16 cellular contexts compared by ENCODE assay signal in the genomic region with DNA sequence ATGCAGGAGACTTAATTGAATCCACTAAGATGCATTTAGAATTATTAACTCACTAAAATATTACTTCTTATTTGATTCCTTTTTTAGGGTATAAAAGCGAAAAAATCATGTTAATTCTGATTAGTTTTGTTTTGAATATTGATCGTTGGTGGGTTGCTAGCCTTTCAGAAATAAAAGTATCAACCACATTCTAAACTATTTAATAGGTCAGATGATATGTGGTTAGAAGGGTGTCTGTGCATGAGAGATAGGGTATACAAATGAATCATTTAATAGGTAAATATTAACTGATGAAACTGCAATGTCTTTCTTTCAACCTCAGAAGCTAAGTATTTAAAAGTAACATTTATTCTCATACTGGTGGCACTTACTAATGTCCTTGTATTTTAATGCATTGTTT.
DNase-seq lines count a peak whose midpoint lies in the region; ATAC-seq and TF ChIP-seq lines count a peak whose summit lies in the region.
"Had no signal": no experiment of that assay in that cellular context is flagged by ENCODE, and none has a peak within 500 bp of the region (broad histone marks: within the 10 kb centered on the region; RNA-seq: fewer than 3 reads in every experiment).

No MANE protein-coding gene starts in this region.

- ATAC-seq in GM18867 (IDR thresholded peaks at IDR 0.05; ENCODE audit: unreplicated experiment) (peak; percentile 69), GM21515 (IDR thresholded peaks at IDR 0.05; ENCODE audit: unreplicated experiment) (peak; percentile 57), HG03060 (IDR thresholded peaks at IDR 0.05; ENCODE audit: low read depth, unreplicated experiment) (peak; percentile 51), HG03565 (IDR thresholded peaks at IDR 0.05; ENCODE audit: unreplicated experiment) (peak; percentile 66), GM18505 (IDR thresholded peaks at IDR 0.05; ENCODE audit: unreplicated experiment) (no peak)
- ATAC-seq in stimulated activated memory B cell treated with anti-CD40 and anti-IgM and Interleukin-4, amounts not matched to agents 10 μg/mL and 1 μg/mL and 100 μg/mL, for 72 hours: no peak
- ATAC-seq: activated CD4-positive, CD25-positive, alpha-beta regulatory T cell treated with anti-CD3 and anti-CD28 coated beads, Interleukin-2, amount 50 U/mL, for 24 hours; lower lobe of right lung; natural killer cell had no signal

- H3K36me3 Mint-ChIP-seq in stimulated activated memory B cell treated with anti-CD40 and anti-IgM and Interleukin-4, amounts not matched to agents 10 μg/mL and 1 μg/mL and 100 μg/mL, for 72 hours: no peaks in the 10 kb centered on the region
- H3K36me3 Mint-ChIP-seq: activated naive CD4-positive, alpha-beta T cell treated with anti-CD3 and anti-CD28 coated beads, Interleukin-2, amount 50 U/mL, for 24 hours; natural killer cell had no signal

- in situ Hi-C loops in G401 (cut with HindIII; ENCODE audit: low sequenced_read_pairs): no loop called here

- DNase-seq in G401 (ENCODE audit: low spot score) (no peak), NCI-H2081 treated with DMSO at 0.1 percent for 48 hours (lab: John Stamatoyannopoulos, UW) (no peak)
- DNase-seq: activated CD8-positive, alpha-beta memory T cell treated with anti-CD3 and anti-CD28 coated beads, Interleukin-2, amount 50 U/mL, for 4 hours; lower lobe of right lung; natural killer cell; NCI-H1694; NCI-H69 had no signal

- no peak for TF ChIP-seq POLR2A in GM18505 (IDR thresholded peaks at IDR 0.05; ENCODE audit: borderline replicate concordance, extremely low read depth, insufficient read depth, insufficient read length)

- H3K4me3 Mint-ChIP-seq in stimulated activated memory B cell treated with anti-CD40 and anti-IgM and Interleukin-4, amounts not matched to agents 10 μg/mL and 1 μg/mL and 100 μg/mL, for 72 hours: no peak overlapping the region
- H3K4me3 Mint-ChIP-seq: activated naive CD4-positive, alpha-beta T cell treated with anti-CD3 and anti-CD28 coated beads, Interleukin-2, amount 50 U/mL, for 24 hours; natural killer cell; T-helper 1 cell treated with Interleukin-12 subunit alpha and Interleukin-12 subunit beta and Interleukin-4 antibody, amounts not matched to agents 30 μg/mL and 1 μg/mL, for 36 hours had no signal

- no peaks in the 10 kb centered on the region for H3K27me3 Mint-ChIP-seq in stimulated activated memory B cell treated with anti-CD40 and anti-IgM and Interleukin-4, amounts not matched to agents 10 μg/mL and 1 μg/mL and 100 μg/mL, for 72 hours
- H3K27me3 Mint-ChIP-seq: activated naive CD4-positive, alpha-beta T cell treated with anti-CD3 and anti-CD28 coated beads, Interleukin-2, amount 50 U/mL, for 24 hours had no signal

- H3K9me3 Mint-ChIP-seq in stimulated activated memory B cell treated with anti-CD40 and anti-IgM and Interleukin-4, amounts not matched to agents 10 μg/mL and 1 μg/mL and 100 μg/mL, for 72 hours: no peaks in the 10 kb centered on the region
- H3K9me3 Mint-ChIP-seq: activated naive CD4-positive, alpha-beta T cell treated with anti-CD3 and anti-CD28 coated beads, Interleukin-2, amount 50 U/mL, for 24 hours had no signal

- H3K27ac Mint-ChIP-seq in stimulated activated memory B cell treated with anti-CD40 and anti-IgM and Interleukin-4, amounts not matched to agents 10 μg/mL and 1 μg/mL and 100 μg/mL, for 72 hours: no peak overlapping the region
- H3K27ac Mint-ChIP-seq: activated naive CD4-positive, alpha-beta T cell treated with anti-CD3 and anti-CD28 coated beads, Interleukin-2, amount 50 U/mL, for 24 hours; natural killer cell; T-helper 1 cell treated with Interleukin-12 subunit alpha and Interleukin-12 subunit beta and Interleukin-4 antibody, amounts not matched to agents 30 μg/mL and 1 μg/mL, for 36 hours had no signal

- H3K4me1 Mint-ChIP-seq in stimulated activated memory B cell treated with anti-CD40 and anti-IgM and Interleukin-4, amounts not matched to agents 10 μg/mL and 1 μg/mL and 100 μg/mL, for 72 hours: no peaks in the 10 kb centered on the region
- H3K4me1 Mint-ChIP-seq: activated naive CD4-positive, alpha-beta T cell treated with anti-CD3 and anti-CD28 coated beads, Interleukin-2, amount 50 U/mL, for 24 hours; natural killer cell had no signal

Comparison
In these comparisons a context has a peak if more than half of its experiments do, and no peak if none do; other contexts are left out.
1. ATAC-seq: peak in GM18867 (single experiment), GM21515 (single experiment), HG03060 (single experiment) and HG03565 (single experiment); none in GM18505 (single experiment) and stimulated activated memory B cell treated with anti-CD40 and anti-IgM and Interleukin-4, amounts not matched to agents 10 μg/mL and 1 μg/mL and 100 μg/mL, for 72 hours (single experiment).